ENCODE assay signal across 12 cellular contexts in the genomic region with DNA sequence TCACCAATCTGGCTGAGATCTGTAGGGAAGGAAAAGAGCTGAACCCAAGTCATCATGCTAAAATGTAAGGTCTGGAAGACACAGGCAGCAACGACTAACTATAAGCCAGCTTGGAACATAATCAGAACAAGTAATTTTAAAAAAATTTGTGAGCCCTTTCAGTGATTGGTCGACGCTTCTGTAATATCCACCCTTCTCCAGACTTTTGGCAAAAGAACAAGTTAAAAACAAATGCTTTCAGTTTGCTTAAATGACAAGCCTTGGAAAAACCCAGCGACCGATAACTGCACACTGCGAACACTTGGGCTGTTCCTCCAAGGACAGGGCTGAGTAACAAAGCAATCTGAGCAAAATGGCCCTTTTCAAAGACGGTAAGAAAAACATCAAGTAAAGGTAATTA. TPM values are rescaled to one million over a fixed set of nuclear protein-coding genes. Genes with fewer than 3 reads are reported as not detected.
A peak's percentile ranks its signal among the peaks of the same experiment; 100 is the strongest.
DNase-seq lines count a peak whose midpoint lies in the region; ATAC-seq and TF ChIP-seq lines count a peak whose summit lies in the region.
"Had no signal": no experiment of that assay in that cellular context is flagged by ENCODE, and none has a peak within 500 bp of the region (broad histone marks: within the 10 kb centered on the region; RNA-seq: fewer than 3 reads in every experiment).

No MANE protein-coding gene starts in this region.

- no peaks in the 10 kb centered on the region for H3K27me3 ChIP-seq in psoas muscle (ENCODE audit: insufficient read depth in 3 of 3, low read length in 2 of 3)
- H3K27me3 ChIP-seq: BE2C, neural progenitor cell had no signal

- intact Hi-C loops in psoas muscle (cut with DNase I), result loop anchor here in 1 of 2 donors (5.0 kb wide), 1 partner anchor 197 kb away; no protein-coding TSS in a partner anchor

- peak overlapping the region; percentile 78 for H3K27ac ChIP-seq in SK-N-MC
- peak overlapping the region; percentile 38 for H3K27ac ChIP-seq in psoas muscle
- H3K27ac ChIP-seq: neural progenitor cell had no signal

- H3K9me3 ChIP-seq in SK-N-MC (ENCODE audit: low read depth, low read length) (no peaks in the 10 kb centered on the region), psoas muscle (no peaks in the 10 kb centered on the region)
- H3K9me3 ChIP-seq: BE2C had no signal

- H3K4me3 ChIP-seq in SK-N-MC (peak overlapping the region; percentile 60), fibroblast of villous mesenchyme (ENCODE audit: low read depth, low read length) (peak overlapping the region; percentile 19), psoas muscle (no peak overlapping the region)
- H3K4me3 ChIP-seq: neural progenitor cell had no signal

- peaks cover 12% of the 10 kb centered on the region for H3K4me1 ChIP-seq in psoas muscle
- H3K4me1 ChIP-seq: BE2C had no signal

- peak; percentile 76 for DNase-seq in AG08396 (ENCODE audit: low spot score)
- DNase-seq in SK-N-MC (ENCODE audit: low read depth, low spot score), result no peak
- DNase-seq in fibroblast of villous mesenchyme (ENCODE audit: low read depth), result peak; percentile 77
- no peak for DNase-seq in psoas muscle
- no peak for DNase-seq in NCI-H2196 (lab: John Stamatoyannopoulos, UW; ENCODE audit: unreplicated experiment)
- DNase-seq in activated CD4-positive, CD25-positive, alpha-beta regulatory T cell (lab: John Stamatoyannopoulos, UW), result no peak
- DNase-seq in NCI-H146 (lab: John Stamatoyannopoulos, UW), result no peak
- DNase-seq: BE2C, KG1, NCI-H1930 had no signal

- WGBS in psoas muscle, 3 donors, result 39 to 44% (median 40%) methylated on average over 7 of the region's 7 CpGs

- TF ChIP-seq CTCF in fibroblast of villous mesenchyme (IDR thresholded peaks at IDR 0.05; ENCODE audit: insufficient read depth, low read depth, low read length) (no peak), psoas muscle (IDR thresholded peaks at IDR 0.05) (no peak)

- ATAC-seq in psoas muscle (peak in 1 of 4 donors; percentile 14), HG02938 (IDR thresholded peaks at IDR 0.05; ENCODE audit: unreplicated experiment) (no peak)

- H3K36me3 ChIP-seq in SK-N-MC (ENCODE audit: insufficient read depth, low read length), result no peaks in the 10 kb centered on the region
- H3K36me3 ChIP-seq in psoas muscle (ENCODE audit: insufficient read depth in 1 of 2, low read depth in 1 of 2), result peaks cover 0 to 7% of the 10 kb centered on the region in 2 donors
- H3K36me3 ChIP-seq: BE2C, neural progenitor cell had no signal

- no peak overlapping the region for H3K9ac ChIP-seq in SK-N-MC (ENCODE audit: insufficient read length)
- H3K9ac ChIP-seq: neural progenitor cell had no signal

RNA-seq across cellular contexts. Expression of gene PCSK6, which starts 49.6 kb away (rescaled TPM):
- total RNA-seq in fibroblast of villous mesenchyme, result 7.7 and 10.4 TPM in 2 replicates
- 10 to 100 TPM; 13.3 to 32.7 (median 20.7) TPM for total RNA-seq in psoas muscle
- polyA plus RNA-seq in psoas muscle, result 10 to 100 TPM in 1 of 3 donors, 1 to 10 TPM in 2; 8.3 to 10.3 (median 9.8) TPM

Comparison
In these comparisons a context has a peak if more than half of its experiments do, and no peak if none do; other contexts are left out.
1. DNase-seq: peak in AG08396 (single experiment) and fibroblast of villous mesenchyme (single experiment); none in SK-N-MC (single experiment), psoas muscle (0 of 2), NCI-H2196 (single experiment), activated CD4-positive, CD25-positive, alpha-beta regulatory T cell (0 of 4) and NCI-H146 (single experiment).